ENCODE assay signal across 19 cellular contexts in the genomic region with DNA sequence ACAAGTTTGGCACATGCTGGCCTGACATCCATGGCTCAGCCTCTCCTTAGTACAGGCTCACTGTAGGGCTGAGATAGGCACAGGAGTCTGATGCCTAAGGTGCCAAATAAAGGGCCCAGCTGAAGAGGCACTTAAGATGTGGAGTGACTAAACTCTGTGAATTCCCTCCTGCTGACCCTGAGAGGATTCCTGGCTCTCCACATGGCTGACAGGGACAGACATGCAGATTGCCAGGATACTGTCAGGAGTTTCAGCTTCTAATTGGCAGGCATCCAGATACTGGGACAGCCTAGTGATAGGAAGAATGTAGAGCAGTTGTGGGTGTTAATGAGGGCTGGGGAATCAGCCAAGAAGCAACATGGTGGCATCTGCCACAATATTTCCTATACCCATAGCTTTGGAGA.
DNase-seq lines count a peak whose midpoint lies in the region; ATAC-seq lines count a peak whose summit lies in the region.
"Had no signal": no experiment of that assay in that cellular context is flagged by ENCODE, and none has a peak within 500 bp of the region (broad histone marks: within the 10 kb centered on the region; RNA-seq: fewer than 3 reads in every experiment).

No MANE protein-coding gene starts in this region.

- H3K36me3 Mint-ChIP-seq in T-helper 2 cell treated with Interferon-gamma antibody and Interleukin-4, amounts not matched to agents 5 μg/mL and 100 μg/mL, for 36 hours (ENCODE audit: low read depth), result no peaks in the 10 kb centered on the region
- H3K36me3 Mint-ChIP-seq: natural killer cell treated with Interleukin-12 subunit alpha and Interleukin-12 subunit beta and Interleukin-15 and Interleukin-18, amount 100 ng/mL, for 72 hours had no signal

- no peaks in the 10 kb centered on the region for H3K27me3 Mint-ChIP-seq in T-helper 2 cell treated with Interferon-gamma antibody and Interleukin-4, amounts not matched to agents 5 μg/mL and 100 μg/mL, for 36 hours (ENCODE audit: low read depth)

- H3K4me3 Mint-ChIP-seq in T-helper 2 cell treated with Interferon-gamma antibody and Interleukin-4, amounts not matched to agents 5 μg/mL and 100 μg/mL, for 36 hours, result no peak overlapping the region
- H3K4me3 Mint-ChIP-seq: activated T-cell treated with anti-CD3 and anti-CD28 coated beads, Interleukin-2, amount 50 U/mL, for 72 hours; CD4-positive, alpha-beta T cell; natural killer cell treated with Interleukin-12 subunit alpha and Interleukin-12 subunit beta and Interleukin-15 and Interleukin-18, amount 100 ng/mL, for 72 hours; T-helper 1 cell treated with Interleukin-12 subunit alpha and Interleukin-12 subunit beta and Interleukin-4 antibody, amounts not matched to agents 30 μg/mL and 1 μg/mL, for 36 hours had no signal

- no peak for ATAC-seq in HG03175 (IDR thresholded peaks at IDR 0.05; ENCODE audit: unreplicated experiment)
- ATAC-seq: activated T-cell treated with anti-CD3 and anti-CD28 coated beads, Interleukin-2, amount 50 U/mL, for 72 hours; esophagus mucosa; left colon; natural killer cell treated with Interleukin-12 subunit alpha and Interleukin-12 subunit beta and Interleukin-15 and Interleukin-18, amount 100 ng/mL, for 72 hours had no signal

- no peaks in the 10 kb centered on the region for H3K4me1 Mint-ChIP-seq in T-helper 2 cell treated with Interferon-gamma antibody and Interleukin-4, amounts not matched to agents 5 μg/mL and 100 μg/mL, for 36 hours (ENCODE audit: low read depth)

- peak; percentile 11 for DNase-seq in Daoy (ENCODE audit: low read depth)
- DNase-seq in NCI-H128 (lab: John Stamatoyannopoulos, UW; ENCODE audit: unreplicated experiment), result peak; percentile 40
- DNase-seq in astrocyte of the hippocampus (ENCODE audit: low read depth, low spot score), result peak; percentile 45
- DNase-seq in mucosa of gallbladder (ENCODE audit: low spot score), result peak; percentile 10
- no peak for DNase-seq in T-helper 2 cell treated with Interferon-gamma antibody and Interleukin-4, amounts not matched to agents 5 μg/mL and 100 μg/mL, for 36 hours (ENCODE audit: low spot score)
- DNase-seq in NCI-H2107 treated with DMSO at 0.1 percent for 48 hours (lab: John Stamatoyannopoulos, UW; ENCODE audit: unreplicated experiment), result no peak
- DNase-seq: activated CD4-positive, alpha-beta T cell treated with anti-CD3 and anti-CD28 coated beads for 4 hours; activated T-cell treated with anti-CD3 and anti-CD28 coated beads, Interleukin-2, amount 50 U/mL, for 72 hours; amniotic stem cell; CD4-positive, alpha-beta T cell; GOT3; KBM-7; left colon; retina; stimulated activated CD4-positive, alpha-beta T cell treated with anti-CD3 and anti-CD28 coated beads, Interleukin-4, amount 100 ng/mL, for 1 hour had no signal

- H3K27ac Mint-ChIP-seq in T-helper 2 cell treated with Interferon-gamma antibody and Interleukin-4, amounts not matched to agents 5 μg/mL and 100 μg/mL, for 36 hours, result no peak overlapping the region
- H3K27ac Mint-ChIP-seq: activated T-cell treated with anti-CD3 and anti-CD28 coated beads, Interleukin-2, amount 50 U/mL, for 72 hours; CD4-positive, alpha-beta T cell; natural killer cell treated with Interleukin-12 subunit alpha and Interleukin-12 subunit beta and Interleukin-15 and Interleukin-18, amount 100 ng/mL, for 72 hours; T-helper 1 cell treated with Interleukin-12 subunit alpha and Interleukin-12 subunit beta and Interleukin-4 antibody, amounts not matched to agents 30 μg/mL and 1 μg/mL, for 36 hours had no signal

- peaks cover 4% of the 10 kb centered on the region for H3K9me3 Mint-ChIP-seq in T-helper 2 cell treated with Interferon-gamma antibody and Interleukin-4, amounts not matched to agents 5 μg/mL and 100 μg/mL, for 36 hours
- H3K9me3 Mint-ChIP-seq: natural killer cell treated with Interleukin-12 subunit alpha and Interleukin-12 subunit beta and Interleukin-15 and Interleukin-18, amount 100 ng/mL, for 72 hours had no signal

Comparison
In these comparisons a context has a peak if more than half of its experiments do, and no peak if none do; other contexts are left out.
1. DNase-seq: peak in Daoy (single experiment), NCI-H128 (single experiment), astrocyte of the hippocampus (single experiment) and mucosa of gallbladder (single experiment); none in T-helper 2 cell treated with Interferon-gamma antibody and Interleukin-4, amounts not matched to agents 5 μg/mL and 100 μg/mL, for 36 hours (single experiment) and NCI-H2107 treated with DMSO at 0.1 percent for 48 hours (single experiment).